ENCODE assay signal across 20 cellular contexts in genomic region chr2:236341721-236342120, GRCh38.
DNase-seq lines count a peak whose midpoint lies in the region; ATAC-seq, FAIRE-seq and TF ChIP-seq lines count a peak whose summit lies in the region.
"Had no signal": no experiment of that assay in that cellular context is flagged by ENCODE, and none has a peak within 500 bp of the region (broad histone marks: within the 10 kb centered on the region; RNA-seq: fewer than 3 reads in every experiment).

No MANE protein-coding gene starts in this region.

- H3K4me2 ChIP-seq in H1 (ENCODE audit: insufficient read depth in 1 of 2, low read depth in 2 of 2, low read length in 2 of 2) (no peak overlapping the region; a peak in 1 of 4 replicates), neural progenitor cell (no peak overlapping the region)

- H3K9me3 Mint-ChIP-seq in neural progenitor cell, result peaks cover 14% of the 10 kb centered on the region
- H3K9me3 Mint-ChIP-seq in CD8-positive, alpha-beta T cell, result no peaks in the 10 kb centered on the region

- H2BK5ac ChIP-seq in H1 (ENCODE audit: low read depth, low read length), result no peak overlapping the region

- H3K9ac ChIP-seq in H1 (replicated peaks in 1 of 4; ENCODE audit: extremely low read depth in 1 of 4, low read depth in 3 of 4, low read length in 3 of 4) (no peak overlapping the region), neural progenitor cell (no peak overlapping the region)

- no peak overlapping the region for H3K23ac ChIP-seq in H1 (ENCODE audit: insufficient read length)

- H2AFZ ChIP-seq in H1 (ENCODE audit: low read length), result 0 out of 2 replicates have a peak overlapping the region, but pooled peaks have one; percentile 7
- H2AFZ ChIP-seq in neural progenitor cell (replicated peaks), result no peak overlapping the region

- no peak for TF ChIP-seq RAD21 in H1 (IDR thresholded peaks at IDR 0.05 in 1 of 2, conservative IDR thresholded peaks at IDR 0.05 in 1 of 2; ENCODE audit: low read depth in 2 of 2, low read length in 2 of 2)

- ATAC-seq in Right ventricle myocardium superior (ENCODE audit: poor library complexity), result no peak
- no peak for ATAC-seq in GM21619 (IDR thresholded peaks at IDR 0.05; ENCODE audit: unreplicated experiment)
- no peak for ATAC-seq in CD8-positive, alpha-beta T cell
- no peak for ATAC-seq in HG03521 (IDR thresholded peaks at IDR 0.05; ENCODE audit: unreplicated experiment)
- ATAC-seq: K562, Panc1 had no signal

- H3K4ac ChIP-seq in H1 (replicated peaks; ENCODE audit: insufficient read length, low read depth, low read length), result no peak overlapping the region

- no peak overlapping the region for H2BK120ac ChIP-seq in H1 (replicated peaks; ENCODE audit: low read depth, low read length)

- peaks cover 3% of the 10 kb centered on the region for H3F3A ChIP-seq in neural progenitor cell (ENCODE audit: low read depth)

- no peak overlapping the region for H3K18ac ChIP-seq in H1 (ENCODE audit: extremely low read depth, low read length)

- H2BK20ac ChIP-seq in H1 (ENCODE audit: low read length), result no peak overlapping the region

- no peak overlapping the region for H2BK12ac ChIP-seq in H1 (ENCODE audit: low read depth, low read length)

- H3K36me3 ChIP-seq in left ventricle myocardium inferior, result no peaks in the 10 kb centered on the region
- H3K36me3 ChIP-seq in H1 (ENCODE audit: control insufficient read depth in 2 of 4, insufficient read depth in 4 of 4, low read length in 3 of 4), result no peaks in the 10 kb centered on the region
- peaks cover 5% of the 10 kb centered on the region for H3K36me3 ChIP-seq in neural progenitor cell
- H3K36me3 ChIP-seq in CD8-positive, alpha-beta T cell (ENCODE audit: insufficient read depth, low read length), result no peaks in the 10 kb centered on the region

- intact Hi-C loops in left ventricle myocardium inferior (cut with micrococcal nuclease), result no loop called here
- intact Hi-C loops in Right ventricle myocardium superior (cut with DNase I), result no loop called here
- intact Hi-C loops in CD8-positive, alpha-beta T cell (cut with DNase I, micrococcal nuclease), result loop anchor here (2.0 to 10.0 kb wide), 2 partner anchors 731 to 1233 kb away; no protein-coding TSS in a partner anchor

- H2AK5ac ChIP-seq in H1 (ENCODE audit: low read depth, low read length), result no peak overlapping the region

- no peak overlapping the region for H4K8ac ChIP-seq in H1 (ENCODE audit: extremely low read depth, insufficient read depth, low read length)

- no peak for TF ChIP-seq EP300 in H1 (IDR thresholded peaks at IDR 0.05; ENCODE audit: borderline replicate concordance in 1 of 2, low read depth in 2 of 2, low read length in 2 of 2)

- no peak overlapping the region for H3K56ac ChIP-seq in H1 (replicated peaks; ENCODE audit: insufficient read length, low read depth, low read length)

- DNase-seq in left ventricle myocardium inferior (no peak), Right ventricle myocardium superior (no peak), H1 (ENCODE audit: low read depth in 1 of 2, low spot score in 2 of 2) (peak in 1 of 2 experiments; percentile 39), neural progenitor cell (ENCODE audit: low spot score) (peak; percentile 67), NCI-H1436 treated with DMSO at 0.1 percent for 48 hours (lab: John Stamatoyannopoulos, UW) (no peak)
- no peak for DNase-seq in CD8-positive, alpha-beta T cell
- DNase-seq: COR-L47, GOT3, HFFc6, MV-4-11, NCI-H1417, NCI-H2081, NCI-H524 had no signal

- CTCF ChIA-PET in H1 (lab: Charles Lee; ENCODE audit: partially characterized antibody), result interaction anchor here (0.7 to 4.7 kb wide), 4 partner anchors 32 to 720 kb away, joined by 3 to 27 read pairs (median 10); no protein-coding TSS in a partner anchor
- CTCF ChIA-PET in CD8-positive, alpha-beta T cell (lab: Charles Lee), result interaction anchor here (2.8 kb wide), 1 partner anchor 229 kb away, joined by 12 read pairs; the partner anchor contains the start of gene ACKR3

- no peak for TF ChIP-seq CTCF in left ventricle myocardium inferior (IDR thresholded peaks at IDR 0.05; ENCODE audit: borderline replicate concordance)
- no peak for TF ChIP-seq CTCF in H1 (IDR thresholded peaks at IDR 0.05; ENCODE audit: control extremely low read depth in 1 of 3, insufficient read depth in 1 of 3, low read depth in 1 of 3, low read length in 3 of 3)
- TF ChIP-seq CTCF in neural progenitor cell (IDR thresholded peaks at IDR 0.05), result no peak
- no peak for TF ChIP-seq CTCF in CD8-positive, alpha-beta T cell (IDR thresholded peaks at IDR 0.05)

- H3K4me3 ChIP-seq in left ventricle myocardium inferior, result no peak overlapping the region
- H3K4me3 ChIP-seq in H1 (ENCODE audit: extremely low read depth in 1 of 4, insufficient read depth in 2 of 4, low read depth in 3 of 4, low read length in 4 of 4), result no peak overlapping the region
- H3K4me3 ChIP-seq in neural progenitor cell, result no peak overlapping the region
- no peak overlapping the region for H3K4me3 ChIP-seq in CD8-positive, alpha-beta T cell (ENCODE audit: low read depth, low read length)
- H3K4me3 ChIP-seq: K562 had no signal

- FAIRE-seq in H1 (lab: Jason Lieb, UNC), result no peak
- FAIRE-seq: A204.1, GM12892, K562 had no signal

- no peak overlapping the region for H3K4me3 Mint-ChIP-seq in neural progenitor cell
- no peak overlapping the region for H3K4me3 Mint-ChIP-seq in CD8-positive, alpha-beta T cell
- H3K4me3 Mint-ChIP-seq: HFFc6 had no signal

- peaks cover 3% of the 10 kb centered on the region for H3K36me3 Mint-ChIP-seq in neural progenitor cell
- H3K36me3 Mint-ChIP-seq in CD8-positive, alpha-beta T cell, result no peaks in the 10 kb centered on the region

- H3K23me2 ChIP-seq in H1 (ENCODE audit: low read depth, low read length), result no peaks in the 10 kb centered on the region

- no peak overlapping the region for H3K27ac Mint-ChIP-seq in neural progenitor cell
- H3K27ac Mint-ChIP-seq in CD8-positive, alpha-beta T cell, result no peak overlapping the region
- H3K27ac Mint-ChIP-seq: HFFc6 had no signal

- H4K20me1 ChIP-seq in H1 (replicated peaks in 1 of 2; ENCODE audit: control insufficient read depth in 1 of 2, insufficient read depth in 2 of 2, low read length in 2 of 2) (no peaks in the 10 kb centered on the region), neural progenitor cell (ENCODE audit: low read depth) (no peaks in the 10 kb centered on the region)

- H3K4me1 Mint-ChIP-seq in neural progenitor cell, result peaks cover 47% of the 10 kb centered on the region
- no peaks in the 10 kb centered on the region for H3K4me1 Mint-ChIP-seq in CD8-positive, alpha-beta T cell (ENCODE audit: low read depth)

- POLR2A ChIA-PET in H1 (lab: Charles Lee; ENCODE audit: partially characterized antibody), result no interaction called here
- POLR2A ChIA-PET in CD8-positive, alpha-beta T cell (lab: Charles Lee), result no interaction called here

- no peak overlapping the region for H4K91ac ChIP-seq in H1 (replicated peaks; ENCODE audit: insufficient read length, low read length)

- TF ChIP-seq POLR2A in H1 (IDR thresholded peaks at IDR 0.05; ENCODE audit: control extremely low read depth in 1 of 2, low read depth in 2 of 2, low read length in 2 of 2), result no peak

- 84% methylated on average over 14 of the region's 14 CpGs; no CpG with 5 or more reads in 1 of the 2 experiments for WGBS in H1 (ENCODE audit: extremely low coverage in 1 of 2, insufficient coverage in 1 of 2, insufficient read length in 1 of 2, insufficient replicate concordance in 2 of 2, low coverage in 1 of 2, low lambda C conversion rate in 2 of 2, missing lambda C conversion rate in 1 of 2), 2 experiments

- H3K27ac ChIP-seq in left ventricle myocardium inferior (replicated peaks) (peak overlapping the region; percentile 32), H1 (ENCODE audit: low read depth, low read length) (no peak overlapping the region), neural progenitor cell (no peak overlapping the region)
- no peak overlapping the region for H3K27ac ChIP-seq in CD8-positive, alpha-beta T cell (ENCODE audit: low read depth, low read length)
- H3K27ac ChIP-seq: C4-2B had no signal

- H3K9me3 ChIP-seq in left ventricle myocardium inferior (replicated peaks) (no peaks in the 10 kb centered on the region), H1 (ENCODE audit: insufficient read depth in 2 of 2, low read depth in 1 of 2, low read length in 1 of 2) (peaks cover 0 to 4% of the 10 kb centered on the region in 2 experiments; a peak in 2 of 4 replicates), neural progenitor cell (ENCODE audit: low read depth) (peaks cover 11% of the 10 kb centered on the region)
- H3K9me3 ChIP-seq in CD8-positive, alpha-beta T cell (ENCODE audit: low read length), result no peaks in the 10 kb centered on the region

- peaks cover 54% of the 10 kb centered on the region for H3K4me1 ChIP-seq in left ventricle myocardium inferior
- H3K4me1 ChIP-seq in H1 (replicated peaks in 1 of 4; ENCODE audit: control insufficient read depth in 3 of 4, insufficient read depth in 4 of 4, low read length in 3 of 4), result peaks cover 0 to 8% (median 5%) of the 10 kb centered on the region in 4 experiments; a peak in 3 of 7 replicates
- H3K4me1 ChIP-seq in neural progenitor cell, result peaks cover 40% of the 10 kb centered on the region
- H3K4me1 ChIP-seq in CD8-positive, alpha-beta T cell (ENCODE audit: insufficient read depth, low read length), result no peaks in the 10 kb centered on the region

- no peaks in the 10 kb centered on the region for H3K79me1 ChIP-seq in H1 (ENCODE audit: low read depth, low read length)

- H2BK15ac ChIP-seq in H1 (ENCODE audit: low read length), result no peak overlapping the region

- H4K5ac ChIP-seq in H1 (ENCODE audit: insufficient read length, low read depth, low read length), result no peak overlapping the region

- H3K27me3 Mint-ChIP-seq in neural progenitor cell (ENCODE audit: insufficient read depth, low read depth), result peaks cover 3% of the 10 kb centered on the region
- H3K27me3 Mint-ChIP-seq in CD8-positive, alpha-beta T cell (ENCODE audit: low read depth), result peaks cover 4% of the 10 kb centered on the region

- H3K27me3 ChIP-seq in left ventricle myocardium inferior (ENCODE audit: low read depth) (no peaks in the 10 kb centered on the region), H1 (replicated peaks in 1 of 4; ENCODE audit: control insufficient read depth in 3 of 4, extremely low read depth in 1 of 4, insufficient read depth in 3 of 4, low read length in 3 of 4) (no peaks in the 10 kb centered on the region), neural progenitor cell (no peaks in the 10 kb centered on the region)
- H3K27me3 ChIP-seq in CD8-positive, alpha-beta T cell (ENCODE audit: insufficient read depth, low read length), result no peaks in the 10 kb centered on the region

- H3K14ac ChIP-seq in H1 (ENCODE audit: insufficient read length), result no peak overlapping the region

- H3K79me2 ChIP-seq in H1 (ENCODE audit: control insufficient read depth in 1 of 2, insufficient read depth in 2 of 2, low read length in 2 of 2) (no peaks in the 10 kb centered on the region), neural progenitor cell (ENCODE audit: low read depth) (no peaks in the 10 kb centered on the region)

TF ChIP-seq in H1, 55 proteins besides CTCF, POLR2A, EP300 and RAD21 (continues in another document):
- TF ChIP-seq JUN (IDR thresholded peaks at IDR 0.05; ENCODE audit: low read depth, low read length) (no peak), SP2 (IDR thresholded peaks at IDR 0.05; ENCODE audit: low read length) (no peak)

Comparison
In these comparisons a context has a peak if more than half of its experiments do, and no peak if none do; other contexts are left out.
1. intact Hi-C loops: an anchor here in CD8-positive, alpha-beta T cell (2.0 to 10.0 kb wide); none called in left ventricle myocardium inferior and Right ventricle myocardium superior.